ENCODE assay signal across 31 cellular contexts in the genomic region with DNA sequence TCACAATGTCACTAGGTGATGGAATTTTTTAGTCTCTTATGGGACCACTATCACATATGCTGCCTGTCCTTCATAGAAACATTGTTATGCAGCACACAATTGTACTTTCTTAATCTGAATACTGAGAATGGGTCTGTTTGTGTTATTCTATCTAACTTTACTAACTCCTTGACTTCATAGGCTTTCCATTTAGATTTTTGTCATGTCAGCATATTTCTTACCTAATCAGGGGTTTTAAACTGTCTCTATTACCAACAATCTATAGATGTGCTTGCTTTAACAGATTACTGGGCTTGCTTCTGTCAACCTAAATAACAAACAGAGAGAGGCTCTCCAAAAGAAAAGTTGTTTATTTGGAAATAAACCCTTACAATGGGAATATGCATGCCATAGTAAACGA.
"Had no signal": no experiment of that assay in that cellular context is flagged by ENCODE, and none has a peak within 500 bp of the region (broad histone marks: within the 10 kb centered on the region; RNA-seq: fewer than 3 reads in every experiment).

No MANE protein-coding gene starts in this region.

- H3K27ac ChIP-seq: neural progenitor cell, ovary, parathyroid adenoma, psoas muscle, skin epidermis, spleen, suprapubic skin, testis, tibial nerve, upper lobe of left lung, vagina had no signal

- H3K36me3 Mint-ChIP-seq: natural killer cell; neural progenitor cell; stimulated activated memory B cell treated with anti-CD40 and anti-IgM and Interleukin-4, amounts not matched to agents 10 μg/mL and 1 μg/mL and 100 μg/mL, for 72 hours had no signal

- H2AFZ ChIP-seq: neural progenitor cell, parathyroid adenoma had no signal

- H3K4me1 ChIP-seq: neural progenitor cell, parathyroid adenoma, psoas muscle, spleen, suprapubic skin, testis, tibial nerve, upper lobe of left lung, vagina had no signal

- H3K9ac ChIP-seq: neural progenitor cell, parathyroid adenoma had no signal

- H3K4me3 Mint-ChIP-seq: natural killer cell; nephron; neural progenitor cell; stimulated activated memory B cell treated with anti-CD40 and anti-IgM and Interleukin-4, amounts not matched to agents 10 μg/mL and 1 μg/mL and 100 μg/mL, for 72 hours; stimulated activated naive CD8-positive, alpha-beta T cell treated with anti-CD3 and anti-CD28 coated beads, Interleukin-15, amount 100 ng/mL, for 72 hours had no signal

- H3K27ac Mint-ChIP-seq: natural killer cell; nephron; neural progenitor cell; progenitor cell of endocrine pancreas; stimulated activated memory B cell treated with anti-CD40 and anti-IgM and Interleukin-4, amounts not matched to agents 10 μg/mL and 1 μg/mL and 100 μg/mL, for 72 hours; stimulated activated naive CD8-positive, alpha-beta T cell treated with anti-CD3 and anti-CD28 coated beads, Interleukin-15, amount 100 ng/mL, for 72 hours had no signal

- DNase-seq: natural killer cell; occipital lobe; ovary; posterior cingulate gyrus; psoas muscle; right cardiac atrium; spleen; stimulated activated CD4-positive, alpha-beta T cell treated with anti-CD3 and anti-CD28 coated beads, Interleukin-12 subunit alpha, Interleukin-12 subunit beta, amount 100 ng/mL, for 4 hours; stimulated activated CD4-positive, alpha-beta T cell treated with anti-CD3 and anti-CD28 coated beads, Interleukin-1b, Interleukin-23, amount 100 ng/mL, for 48 hours; stimulated activated CD4-positive, alpha-beta T cell treated with anti-CD3 and anti-CD28 coated beads, Interleukin-4, amount 100 ng/mL, for 1 hour; stimulated activated CD4-positive, alpha-beta T cell treated with anti-CD3 and anti-CD28 coated beads, Interleukin-4, amount 100 ng/mL, for 4 hours; stimulated activated CD8-positive, alpha-beta memory T cell treated with anti-CD3 and anti-CD28 coated beads, Interleukin-4, amount 100 ng/mL, for 48 hours; stimulated activated naive CD4-positive, alpha-beta T cell; stimulated activated naive CD8-positive, alpha-beta T cell treated with anti-CD3 and anti-CD28 coated beads, Interleukin-15, amount 100 ng/mL, for 72 hours; stimulated activated naive CD8-positive, alpha-beta T cell treated with anti-CD3 and anti-CD28 coated beads, Interleukin-15, Interleukin-2, amounts not matched to agents 100 U/mL and 50 U/mL, for 24 hours; substantia nigra; testis; trophoblast cell; upper lobe of left lung had no signal

- ATAC-seq: natural killer cell; psoas muscle; right cardiac atrium; sciatic nerve; stimulated activated memory B cell treated with anti-CD40 and anti-IgM and Interleukin-4, amounts not matched to agents 10 μg/mL and 1 μg/mL and 100 μg/mL, for 72 hours; stimulated activated naive CD8-positive, alpha-beta T cell treated with anti-CD3 and anti-CD28 coated beads, Interleukin-15, amount 100 ng/mL, for 72 hours; stimulated activated naive CD8-positive, alpha-beta T cell treated with anti-CD3 and anti-CD28 coated beads, Interleukin-15, Interleukin-2, amounts not matched to agents 100 U/mL and 50 U/mL, for 24 hours had no signal

- H3K4me3 ChIP-seq: neural progenitor cell, ovary, psoas muscle, skin epidermis, smooth muscle cell, spleen, suprapubic skin, testis, tibial nerve, upper lobe of left lung, vagina had no signal

- H3K9me3 ChIP-seq: ovary, psoas muscle, spleen, suprapubic skin, testis, tibial nerve, upper lobe of left lung, vagina had no signal

- FAIRE-seq: urothelium cell line had no signal

- H3K79me2 ChIP-seq: parathyroid adenoma had no signal

- H3K36me3 ChIP-seq: neural progenitor cell, ovary, spleen, suprapubic skin, tibial nerve, vagina had no signal

- H3K27me3 ChIP-seq: neural progenitor cell, ovary, spleen, suprapubic skin, testis, tibial nerve, upper lobe of left lung, vagina had no signal

- H3K27me3 Mint-ChIP-seq: progenitor cell of endocrine pancreas; stimulated activated memory B cell treated with anti-CD40 and anti-IgM and Interleukin-4, amounts not matched to agents 10 μg/mL and 1 μg/mL and 100 μg/mL, for 72 hours; stimulated activated naive CD8-positive, alpha-beta T cell treated with anti-CD3 and anti-CD28 coated beads, Interleukin-15, amount 100 ng/mL, for 72 hours had no signal

- H3K4me1 Mint-ChIP-seq: natural killer cell; nephron; neural progenitor cell; stimulated activated memory B cell treated with anti-CD40 and anti-IgM and Interleukin-4, amounts not matched to agents 10 μg/mL and 1 μg/mL and 100 μg/mL, for 72 hours; stimulated activated naive CD8-positive, alpha-beta T cell treated with anti-CD3 and anti-CD28 coated beads, Interleukin-15, amount 100 ng/mL, for 72 hours had no signal

- H3K4me2 ChIP-seq: neural progenitor cell, smooth muscle cell had no signal

- H3K9me3 Mint-ChIP-seq: nephron; neural progenitor cell; stimulated activated memory B cell treated with anti-CD40 and anti-IgM and Interleukin-4, amounts not matched to agents 10 μg/mL and 1 μg/mL and 100 μg/mL, for 72 hours; stimulated activated naive CD8-positive, alpha-beta T cell treated with anti-CD3 and anti-CD28 coated beads, Interleukin-15, amount 100 ng/mL, for 72 hours had no signal
